ENCODE assay signal across 31 cellular contexts in genomic region chr3:102712896-102713295, GRCh38.
DNase-seq lines count a peak whose midpoint lies in the region; ATAC-seq and TF ChIP-seq lines count a peak whose summit lies in the region.
"Had no signal": no experiment of that assay in that cellular context is flagged by ENCODE, and none has a peak within 500 bp of the region (broad histone marks: within the 10 kb centered on the region; RNA-seq: fewer than 3 reads in every experiment).

No MANE protein-coding gene starts in this region.

- WGBS in esophagus muscularis mucosa: 90% methylated on average over 5 of the region's 5 CpGs

- peaks cover 8% of the 10 kb centered on the region for H3K4me1 Mint-ChIP-seq in activated naive CD8-positive, alpha-beta T cell treated with anti-CD3 and anti-CD28 coated beads, Interleukin-2, amount 50 U/mL, for 24 hours
- H3K4me1 Mint-ChIP-seq in activated naive CD8-positive, alpha-beta T cell treated with anti-CD3 and anti-CD28 coated beads for 36 hours: peaks cover 4% of the 10 kb centered on the region
- no peaks in the 10 kb centered on the region for H3K4me1 Mint-ChIP-seq in stimulated activated effector memory CD8-positive, alpha-beta T cell treated with anti-CD3 and anti-CD28 coated beads, Interleukin-12 subunit alpha, Interleukin-12 subunit beta, amount 100 ng/mL, for 72 hours
- H3K4me1 Mint-ChIP-seq: central memory CD8-positive, alpha-beta T cell; neural progenitor cell; T-cell had no signal

- no peak overlapping the region for H3K4me3 Mint-ChIP-seq in activated naive CD8-positive, alpha-beta T cell treated with anti-CD3 and anti-CD28 coated beads, Interleukin-2, amount 50 U/mL, for 24 hours
- H3K4me3 Mint-ChIP-seq in activated naive CD8-positive, alpha-beta T cell treated with anti-CD3 and anti-CD28 coated beads for 36 hours: no peak overlapping the region
- H3K4me3 Mint-ChIP-seq in stimulated activated effector memory CD8-positive, alpha-beta T cell treated with anti-CD3 and anti-CD28 coated beads, Interleukin-12 subunit alpha, Interleukin-12 subunit beta, amount 100 ng/mL, for 72 hours: no peak overlapping the region
- H3K4me3 Mint-ChIP-seq: central memory CD8-positive, alpha-beta T cell; HFFc6; neural progenitor cell; T-cell had no signal

- no peaks in the 10 kb centered on the region for H3K27me3 Mint-ChIP-seq in activated naive CD8-positive, alpha-beta T cell treated with anti-CD3 and anti-CD28 coated beads, Interleukin-2, amount 50 U/mL, for 24 hours
- peaks cover 11% of the 10 kb centered on the region for H3K27me3 Mint-ChIP-seq in activated naive CD8-positive, alpha-beta T cell treated with anti-CD3 and anti-CD28 coated beads for 36 hours

- no peak overlapping the region for H3K4me3 ChIP-seq in esophagus muscularis mucosa
- H3K4me3 ChIP-seq in gastrocnemius medialis: no peak overlapping the region
- H3K4me3 ChIP-seq: BLaER1, body of pancreas, K562, neural progenitor cell, Peyer's patch, right atrium auricular region, SJCRH30, tibial nerve had no signal

- TF ChIP-seq POLR2A in esophagus muscularis mucosa (IDR thresholded peaks at IDR 0.05; ENCODE audit: low read depth): no peak
- TF ChIP-seq POLR2A in gastrocnemius medialis (IDR thresholded peaks at IDR 0.05): no peak

- H3K4me1 ChIP-seq in esophagus muscularis mucosa (no peaks in the 10 kb centered on the region), gastrocnemius medialis (no peaks in the 10 kb centered on the region)
- H3K4me1 ChIP-seq: BLaER1, body of pancreas, neural progenitor cell, Peyer's patch, right atrium auricular region, SJCRH30, tibial nerve had no signal

- peak; percentile 47 for ATAC-seq in activated naive CD8-positive, alpha-beta T cell treated with anti-CD3 and anti-CD28 coated beads, Interleukin-2, amount 50 U/mL, for 24 hours
- ATAC-seq in stimulated activated effector memory CD8-positive, alpha-beta T cell treated with anti-CD3 and anti-CD28 coated beads, Interleukin-12 subunit alpha, Interleukin-12 subunit beta, amount 100 ng/mL, for 72 hours: peak; percentile 63
- no peak for ATAC-seq in gastrocnemius medialis
- ATAC-seq: body of pancreas, K562, T-cell had no signal

- TF ChIP-seq EP300 in esophagus muscularis mucosa (IDR thresholded peaks at IDR 0.05): no peak

- in situ Hi-C loops in gastrocnemius medialis (cut with MboI; ENCODE audit: low sequenced_read_pairs in 4 of 4): no loop called here

- no peak for DNase-seq in activated naive CD8-positive, alpha-beta T cell treated with anti-CD3 and anti-CD28 coated beads, Interleukin-2, amount 50 U/mL, for 24 hours
- DNase-seq in activated naive CD8-positive, alpha-beta T cell treated with anti-CD3 and anti-CD28 coated beads for 36 hours: no peak
- peak; percentile 4 to 24 for DNase-seq in Kasumi-1 (lab: John Stamatoyannopoulos, UW)
- peak; percentile 38 for DNase-seq in NOMO-1 treated with dmso at 0.1 percent for 144 hours (lab: John Stamatoyannopoulos, UW; ENCODE audit: unreplicated experiment)
- no peak for DNase-seq in stimulated activated effector memory CD8-positive, alpha-beta T cell treated with anti-CD3 and anti-CD28 coated beads, Interleukin-12 subunit alpha, Interleukin-12 subunit beta, amount 100 ng/mL, for 72 hours (ENCODE audit: low spot score in 2 of 2)
- DNase-seq in esophagus muscularis mucosa (ENCODE audit: extremely low spot score): no peak
- no peak for DNase-seq in gastrocnemius medialis
- DNase-seq: activated CD4-positive, CD25-positive, alpha-beta regulatory T cell; activated gamma-delta T cell treated with Interleukin-2 at 50 U/mL for 16 hours; activated T-cell treated with anti-CD3 and anti-CD28 coated beads for 4 hours; body of pancreas; DMS 273 treated with DMSO at 0.1 percent for 48 hours; EL; erythroblast; HFFc6; NCI-H1417 treated with DMSO at 0.1 percent for 48 hours; NCI-H2081; NCI-H2227 treated with DMSO at 0.1 percent for 48 hours; NCI-H526 treated with DMSO at 0.1 percent for 48 hours; NK-92 treated with Interleukin-12 subunit alpha and Interleukin-12 subunit beta, amount 100 ng/mL, for 24 hours; Peyer's patch; posterior cingulate gyrus; SJCRH30; small intestine; T-cell had no signal

- no peak overlapping the region for H3K27ac Mint-ChIP-seq in activated naive CD8-positive, alpha-beta T cell treated with anti-CD3 and anti-CD28 coated beads, Interleukin-2, amount 50 U/mL, for 24 hours
- no peak overlapping the region for H3K27ac Mint-ChIP-seq in activated naive CD8-positive, alpha-beta T cell treated with anti-CD3 and anti-CD28 coated beads for 36 hours
- H3K27ac Mint-ChIP-seq in stimulated activated effector memory CD8-positive, alpha-beta T cell treated with anti-CD3 and anti-CD28 coated beads, Interleukin-12 subunit alpha, Interleukin-12 subunit beta, amount 100 ng/mL, for 72 hours: no peak overlapping the region
- H3K27ac Mint-ChIP-seq: HFFc6, neural progenitor cell, T-cell had no signal

- no peaks in the 10 kb centered on the region for H3K9me3 ChIP-seq in esophagus muscularis mucosa
- no peaks in the 10 kb centered on the region for H3K9me3 ChIP-seq in gastrocnemius medialis
- H3K9me3 ChIP-seq: BLaER1, body of pancreas, Peyer's patch, right atrium auricular region, SJCRH30, tibial nerve had no signal

- intact Hi-C loops in esophagus muscularis mucosa (cut with DNase I): no loop called here
- intact Hi-C loops in gastrocnemius medialis (cut with DNase I; ENCODE audit: low total_unique reads): no loop called here

- H3K27me3 ChIP-seq in esophagus muscularis mucosa (no peaks in the 10 kb centered on the region), gastrocnemius medialis (no peaks in the 10 kb centered on the region)
- H3K27me3 ChIP-seq: BLaER1, body of pancreas, neural progenitor cell, Peyer's patch, right atrium auricular region, SJCRH30, tibial nerve had no signal

- no peaks in the 10 kb centered on the region for H3K9me3 Mint-ChIP-seq in activated naive CD8-positive, alpha-beta T cell treated with anti-CD3 and anti-CD28 coated beads, Interleukin-2, amount 50 U/mL, for 24 hours
- no peaks in the 10 kb centered on the region for H3K9me3 Mint-ChIP-seq in activated naive CD8-positive, alpha-beta T cell treated with anti-CD3 and anti-CD28 coated beads for 36 hours
- no peaks in the 10 kb centered on the region for H3K9me3 Mint-ChIP-seq in stimulated activated effector memory CD8-positive, alpha-beta T cell treated with anti-CD3 and anti-CD28 coated beads, Interleukin-12 subunit alpha, Interleukin-12 subunit beta, amount 100 ng/mL, for 72 hours
- H3K9me3 Mint-ChIP-seq: central memory CD8-positive, alpha-beta T cell; HFFc6; neural progenitor cell; T-cell had no signal

- no peaks in the 10 kb centered on the region for H3K36me3 Mint-ChIP-seq in activated naive CD8-positive, alpha-beta T cell treated with anti-CD3 and anti-CD28 coated beads, Interleukin-2, amount 50 U/mL, for 24 hours (ENCODE audit: low read depth)
- no peaks in the 10 kb centered on the region for H3K36me3 Mint-ChIP-seq in activated naive CD8-positive, alpha-beta T cell treated with anti-CD3 and anti-CD28 coated beads for 36 hours
- H3K36me3 Mint-ChIP-seq in stimulated activated effector memory CD8-positive, alpha-beta T cell treated with anti-CD3 and anti-CD28 coated beads, Interleukin-12 subunit alpha, Interleukin-12 subunit beta, amount 100 ng/mL, for 72 hours: no peaks in the 10 kb centered on the region
- H3K36me3 Mint-ChIP-seq: neural progenitor cell, T-cell had no signal

- TF ChIP-seq CTCF in esophagus muscularis mucosa (IDR thresholded peaks at IDR 0.05) (no peak), gastrocnemius medialis (IDR thresholded peaks at IDR 0.05 in 4 of 5, conservative IDR thresholded peaks at IDR 0.05 in 1 of 5) (no peak)

- H3K36me3 ChIP-seq in esophagus muscularis mucosa (no peaks in the 10 kb centered on the region), gastrocnemius medialis (no peaks in the 10 kb centered on the region)
- H3K36me3 ChIP-seq: BLaER1, neural progenitor cell, Peyer's patch, right atrium auricular region, SJCRH30, tibial nerve had no signal

- H3K27ac ChIP-seq in esophagus muscularis mucosa (replicated peaks in 1 of 4) (no peak overlapping the region), gastrocnemius medialis (no peak overlapping the region)
- H3K27ac ChIP-seq: BLaER1, body of pancreas, neural progenitor cell, Peyer's patch, right atrium auricular region, SJCRH30, tibial nerve had no signal

Comparison
In these comparisons a context has a peak if more than half of its experiments do, and no peak if none do; other contexts are left out.
1. ATAC-seq: peak in activated naive CD8-positive, alpha-beta T cell treated with anti-CD3 and anti-CD28 coated beads, Interleukin-2, amount 50 U/mL, for 24 hours (single experiment) and stimulated activated effector memory CD8-positive, alpha-beta T cell treated with anti-CD3 and anti-CD28 coated beads, Interleukin-12 subunit alpha, Interleukin-12 subunit beta, amount 100 ng/mL, for 72 hours (single experiment); none in gastrocnemius medialis (0 of 2).
2. DNase-seq: peak in Kasumi-1 (2 of 2) and NOMO-1 treated with dmso at 0.1 percent for 144 hours (single experiment); none in activated naive CD8-positive, alpha-beta T cell treated with anti-CD3 and anti-CD28 coated beads, Interleukin-2, amount 50 U/mL, for 24 hours (single experiment), activated naive CD8-positive, alpha-beta T cell treated with anti-CD3 and anti-CD28 coated beads for 36 hours (single experiment), stimulated activated effector memory CD8-positive, alpha-beta T cell treated with anti-CD3 and anti-CD28 coated beads, Interleukin-12 subunit alpha, Interleukin-12 subunit beta, amount 100 ng/mL, for 72 hours (0 of 2), esophagus muscularis mucosa (single experiment) and gastrocnemius medialis (0 of 2).